8 cellular contexts compared by ENCODE assay signal in the genomic region with DNA sequence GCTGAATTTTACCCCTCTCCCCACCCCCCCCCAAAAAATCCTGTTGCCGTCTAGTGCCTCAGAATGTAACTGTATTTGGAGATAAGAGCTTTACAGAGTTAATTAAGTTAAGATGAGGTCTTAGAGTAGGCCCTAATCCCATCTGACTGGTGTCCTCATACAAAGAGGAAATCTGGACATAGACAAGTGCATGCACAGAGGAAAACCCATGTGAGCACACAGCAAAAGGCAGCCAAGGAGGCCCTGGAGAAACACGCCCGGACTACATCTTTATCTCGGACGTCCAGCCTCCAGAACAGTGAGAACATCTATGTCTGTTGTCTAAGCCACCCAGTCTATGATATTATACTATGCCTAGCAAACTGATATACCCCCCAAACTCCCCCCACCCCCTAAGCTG.
DNase-seq lines count a peak whose midpoint lies in the region; ATAC-seq and TF ChIP-seq lines count a peak whose summit lies in the region.

No MANE protein-coding gene starts in this region.

- no CpG with 5 or more reads among the region's 5 CpGs for WGBS in mesendoderm (ENCODE audit: extremely low coverage, insufficient coverage, low lambda C conversion rate)
- 63 to 71% methylated on average over 5 of the region's 5 CpGs for WGBS in tibial nerve, 2 donors

- H3K27ac ChIP-seq in mesendoderm (ENCODE audit: low read depth, low read length) (no peak overlapping the region), tibial nerve (peak overlapping the region in 3 of 4 donors; percentile 67 to 79 (median 67))

- POLR2A ChIA-PET in MCF 10A (lab: Yijun Ruan, JAX), result interaction anchor here (0.7 to 10.1 kb wide), 10 partner anchors 190 to 546 kb away, joined by 3 to 264 read pairs (median 4); a partner anchor contains a TSS

- BruUV-seq in MCF 10A (replicated peaks; lab: Mats Ljungman, UMichigan), result no TSS peak

- no peaks in the 10 kb centered on the region for H3K36me3 Mint-ChIP-seq in activated CD4-positive, alpha-beta T cell treated with anti-CD3 and anti-CD28 coated beads, Interleukin-2, amount 10 ng/mL, durations not matched to agents 24 days and 14 days (ENCODE audit: low read depth)
- peaks cover 5% of the 10 kb centered on the region for H3K36me3 Mint-ChIP-seq in MCF 10A (ENCODE audit: insufficient read depth, unreplicated experiment)

- no peak overlapping the region for H2BK120ac ChIP-seq in mesendoderm (ENCODE audit: low read depth, low read length)

- CTCF ChIA-PET in MCF 10A (lab: Yijun Ruan, JAX), result interaction anchor here (0.7 to 10.1 kb wide), 14 partner anchors 12 to 604 kb away, joined by 3 to 230 read pairs (median 6); a partner anchor contains a TSS

- no peak for TF ChIP-seq POLR2A in tibial nerve (IDR thresholded peaks at IDR 0.05)

- H3K4me3 Mint-ChIP-seq in activated CD4-positive, alpha-beta T cell treated with anti-CD3 and anti-CD28 coated beads, Interleukin-2, amount 10 ng/mL, durations not matched to agents 24 days and 14 days, result peak overlapping the region; percentile 62
- peak overlapping the region; percentile 72 for H3K4me3 Mint-ChIP-seq in MCF 10A (ENCODE audit: unreplicated experiment)

- peaks cover 28% of the 10 kb centered on the region for H3K4me1 Mint-ChIP-seq in activated CD4-positive, alpha-beta T cell treated with anti-CD3 and anti-CD28 coated beads, Interleukin-2, amount 10 ng/mL, durations not matched to agents 24 days and 14 days
- peaks cover 25% of the 10 kb centered on the region for H3K4me1 Mint-ChIP-seq in MCF 10A (ENCODE audit: insufficient read depth, unreplicated experiment)

- ATAC-seq in SK-N-SH treated with all-trans-retinoic acid at 6 μM for 48 hours, result no peak

- no peak overlapping the region for H2AK5ac ChIP-seq in mesendoderm (ENCODE audit: low read length)

- no peak overlapping the region for H4K8ac ChIP-seq in mesendoderm (ENCODE audit: low read depth, low read length)

- H2BK15ac ChIP-seq in mesendoderm (replicated peaks; ENCODE audit: low read depth), result no peak overlapping the region

- H3K79me1 ChIP-seq in mesendoderm (ENCODE audit: low read length), result no peaks in the 10 kb centered on the region

- intact Hi-C loops in activated CD4-positive, alpha-beta T cell treated with anti-CD3 and anti-CD28 coated beads, Interleukin-2, amount 10 ng/mL, durations not matched to agents 24 days and 14 days (cut with micrococcal nuclease), result loop anchor here (1.0 to 2.0 kb wide), 2 partner anchors 179 to 342 kb away; no protein-coding TSS in a partner anchor
- intact Hi-C loops in MCF 10A (cut with micrococcal nuclease), result loop anchor here (1.0 to 10.0 kb wide), 4 partner anchors 188 to 549 kb away; no protein-coding TSS in a partner anchor

- H3K27me3 ChIP-seq in mesendoderm (ENCODE audit: insufficient read depth, low read length, poor library complexity), result no peaks in the 10 kb centered on the region
- no peaks in the 10 kb centered on the region for H3K27me3 ChIP-seq in tibial nerve
- no peaks in the 10 kb centered on the region for H3K27me3 ChIP-seq in BE2C

- H3K4me2 ChIP-seq in mesendoderm (ENCODE audit: low read length), result no peak overlapping the region

- H3K4me1 ChIP-seq in mesendoderm (ENCODE audit: control insufficient read depth, low read depth, low read length), result peaks cover 7% of the 10 kb centered on the region
- H3K4me1 ChIP-seq in tibial nerve, result peaks cover 0 to 30% (median 19%) of the 10 kb centered on the region in 4 donors
- H3K4me1 ChIP-seq in BE2C, result peaks cover 14% of the 10 kb centered on the region

- no peaks in the 10 kb centered on the region for H3K9me3 Mint-ChIP-seq in activated CD4-positive, alpha-beta T cell treated with anti-CD3 and anti-CD28 coated beads, Interleukin-2, amount 10 ng/mL, durations not matched to agents 24 days and 14 days
- no peaks in the 10 kb centered on the region for H3K9me3 Mint-ChIP-seq in MCF 10A (ENCODE audit: unreplicated experiment)

- H3K79me2 ChIP-seq in mesendoderm (ENCODE audit: control insufficient read depth, insufficient read depth, low read length), result no peaks in the 10 kb centered on the region

- H3K36me3 ChIP-seq in mesendoderm (ENCODE audit: control insufficient read depth, insufficient read depth, low read length) (no peaks in the 10 kb centered on the region), tibial nerve (no peaks in the 10 kb centered on the region), BE2C (no peaks in the 10 kb centered on the region)

- H3K23ac ChIP-seq in mesendoderm (ENCODE audit: low read length), result no peak overlapping the region

- H4K5ac ChIP-seq in mesendoderm (ENCODE audit: low read length), result no peak overlapping the region

- peaks cover 9% of the 10 kb centered on the region for H3K27me3 Mint-ChIP-seq in activated CD4-positive, alpha-beta T cell treated with anti-CD3 and anti-CD28 coated beads, Interleukin-2, amount 10 ng/mL, durations not matched to agents 24 days and 14 days
- H3K27me3 Mint-ChIP-seq in MCF 10A (ENCODE audit: insufficient read depth, unreplicated experiment), result no peaks in the 10 kb centered on the region

- H3K4ac ChIP-seq in mesendoderm (ENCODE audit: low read depth, low read length), result peak overlapping the region; percentile 81

- no peak overlapping the region for H2BK5ac ChIP-seq in mesendoderm (ENCODE audit: low read length)

- H3K9me3 ChIP-seq in tibial nerve, result no peaks in the 10 kb centered on the region
- no peaks in the 10 kb centered on the region for H3K9me3 ChIP-seq in BE2C

- no peak overlapping the region for H3K27ac Mint-ChIP-seq in activated CD4-positive, alpha-beta T cell treated with anti-CD3 and anti-CD28 coated beads, Interleukin-2, amount 10 ng/mL, durations not matched to agents 24 days and 14 days
- peak overlapping the region; percentile 13 for H3K27ac Mint-ChIP-seq in MCF 10A (ENCODE audit: low read depth, unreplicated experiment)

- H3K4me3 ChIP-seq in mesendoderm (ENCODE audit: low read length) (no peak overlapping the region), tibial nerve (no peak overlapping the region), BE2C (ENCODE audit: low read depth, low read length) (no peak overlapping the region)

- TF ChIP-seq CTCF in MCF 10A (IDR thresholded peaks at IDR 0.05; ENCODE audit: unreplicated experiment) (no peak), tibial nerve (IDR thresholded peaks at IDR 0.05) (no peak), BE2C (IDR thresholded peaks at IDR 0.05; ENCODE audit: low read depth, low read length) (no peak)

- peak overlapping the region; percentile 91 for H3K18ac ChIP-seq in mesendoderm (ENCODE audit: low read length)

- peak overlapping the region; percentile 76 for H3K56ac ChIP-seq in mesendoderm (ENCODE audit: low read length)

- no peak for DNase-seq in activated CD4-positive, alpha-beta T cell treated with anti-CD3 and anti-CD28 coated beads, Interleukin-2, amount 10 ng/mL, durations not matched to agents 24 days and 14 days
- no peak for DNase-seq in activated CD4-positive, alpha-beta T cell treated with anti-CD3 and anti-CD28 coated beads, Interleukin-2, amount 50 U/mL, for 4 hours
- DNase-seq in MCF 10A (ENCODE audit: unreplicated experiment), result peak; percentile 4
- DNase-seq in mesendoderm, result no peak
- no peak for DNase-seq in tibial nerve (ENCODE audit: low spot score in 2 of 2)
- no peak for DNase-seq in NOMO-1 treated with DMSO at 0.1 percent for 48 hours (lab: John Stamatoyannopoulos, UW; ENCODE audit: unreplicated experiment)
- DNase-seq in BE2C, result no peak

- no peak for TF ChIP-seq EP300 in tibial nerve (IDR thresholded peaks at IDR 0.05)

- no peak overlapping the region for H3K9ac ChIP-seq in mesendoderm (ENCODE audit: low read length)

TF ChIP-seq in SK-N-SH treated with all-trans-retinoic acid at 6 μM for 48 hours, 23 proteins besides CTCF, POLR2A, EP300 and RAD21 (continues in another document):
- TF ChIP-seq ARNTL (CRISPR knock-in tag; IDR thresholded peaks at IDR 0.05; ENCODE audit: borderline replicate concordance, low read depth), result no peak
- TF ChIP-seq, protein P1, sequence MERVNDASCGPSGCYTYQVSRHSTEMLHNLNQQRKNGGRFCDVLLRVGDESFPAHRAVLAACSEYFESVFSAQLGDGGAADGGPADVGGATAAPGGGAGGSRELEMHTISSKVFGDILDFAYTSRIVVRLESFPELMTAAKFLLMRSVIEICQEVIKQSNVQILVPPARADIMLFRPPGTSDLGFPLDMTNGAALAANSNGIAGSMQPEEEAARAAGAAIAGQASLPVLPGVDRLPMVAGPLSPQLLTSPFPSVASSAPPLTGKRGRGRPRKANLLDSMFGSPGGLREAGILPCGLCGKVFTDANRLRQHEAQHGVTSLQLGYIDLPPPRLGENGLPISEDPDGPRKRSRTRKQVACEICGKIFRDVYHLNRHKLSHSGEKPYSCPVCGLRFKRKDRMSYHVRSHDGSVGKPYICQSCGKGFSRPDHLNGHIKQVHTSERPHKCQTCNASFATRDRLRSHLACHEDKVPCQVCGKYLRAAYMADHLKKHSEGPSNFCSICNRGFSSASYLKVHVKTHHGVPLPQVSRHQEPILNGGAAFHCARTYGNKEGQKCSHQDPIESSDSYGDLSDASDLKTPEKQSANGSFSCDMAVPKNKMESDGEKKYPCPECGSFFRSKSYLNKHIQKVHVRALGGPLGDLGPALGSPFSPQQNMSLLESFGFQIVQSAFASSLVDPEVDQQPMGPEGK (CRISPR knock-in tag; IDR thresholded peaks at IDR 0.05; ENCODE audit: borderline replicate concordance), result no peak
- no peak for TF ChIP-seq BACH2 (CRISPR knock-in tag; IDR thresholded peaks at IDR 0.05; ENCODE audit: borderline replicate concordance)
- TF ChIP-seq ZFP3 (CRISPR knock-in tag; IDR thresholded peaks at IDR 0.05), result no peak
- no peak for TF ChIP-seq GLIS3 (CRISPR knock-in tag; IDR thresholded peaks at IDR 0.05)
- no peak for TF ChIP-seq TOX (CRISPR knock-in tag; IDR thresholded peaks at IDR 0.05; ENCODE audit: borderline replicate concordance)
- TF ChIP-seq ZNF565 (CRISPR knock-in tag; conservative IDR thresholded peaks at IDR 0.05; ENCODE audit: low read depth), result no peak
- no peak for TF ChIP-seq ZNF8 (CRISPR knock-in tag; IDR thresholded peaks at IDR 0.05)
- TF ChIP-seq ESRRG (CRISPR knock-in tag; IDR thresholded peaks at IDR 0.05), result no peak
- no peak for TF ChIP-seq ISL1 (CRISPR knock-in tag; IDR thresholded peaks at IDR 0.05)
- TF ChIP-seq, protein P2, sequence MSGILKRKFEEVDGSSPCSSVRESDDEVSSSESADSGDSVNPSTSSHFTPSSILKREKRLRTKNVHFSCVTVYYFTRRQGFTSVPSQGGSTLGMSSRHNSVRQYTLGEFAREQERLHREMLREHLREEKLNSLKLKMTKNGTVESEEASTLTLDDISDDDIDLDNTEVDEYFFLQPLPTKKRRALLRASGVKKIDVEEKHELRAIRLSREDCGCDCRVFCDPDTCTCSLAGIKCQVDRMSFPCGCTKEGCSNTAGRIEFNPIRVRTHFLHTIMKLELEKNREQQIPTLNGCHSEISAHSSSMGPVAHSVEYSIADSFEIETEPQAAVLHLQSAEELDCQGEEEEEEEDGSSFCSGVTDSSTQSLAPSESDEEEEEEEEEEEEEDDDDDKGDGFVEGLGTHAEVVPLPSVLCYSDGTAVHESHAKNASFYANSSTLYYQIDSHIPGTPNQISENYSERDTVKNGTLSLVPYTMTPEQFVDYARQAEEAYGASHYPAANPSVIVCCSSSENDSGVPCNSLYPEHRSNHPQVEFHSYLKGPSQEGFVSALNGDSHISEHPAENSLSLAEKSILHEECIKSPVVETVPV (CRISPR knock-in tag; IDR thresholded peaks at IDR 0.05), result no peak
